ENCODE assay signal across 12 cellular contexts in genomic region chr6:117494694-117495318, GRCh38. TPM values are rescaled to one million over a fixed set of nuclear protein-coding genes. Genes with fewer than 3 reads are reported as not detected.
DNase-seq lines count a peak whose midpoint lies in the region; ATAC-seq and TF ChIP-seq lines count a peak whose summit lies in the region.
"Had no signal": no experiment of that assay in that cellular context is flagged by ENCODE, and none has a peak within 500 bp of the region (broad histone marks: within the 10 kb centered on the region; RNA-seq: fewer than 3 reads in every experiment).

No MANE protein-coding gene starts in this region.

- H2AFZ ChIP-seq in GM23248: no peak overlapping the region

- no peak for DNase-seq in GM23248
- no peak for DNase-seq in brain microvascular endothelial cell
- DNase-seq in left cardiac atrium: no peak
- no peak for DNase-seq in NCI-H226
- DNase-seq: activated CD4-positive, alpha-beta T cell treated with anti-CD3 and anti-CD28 coated beads, Interleukin-2, amount 50 U/mL, for 1 hour; NCI-H1436 treated with DMSO at 0.1 percent for 48 hours; NCI-H82 had no signal

- no peaks in the 10 kb centered on the region for H3K27me3 ChIP-seq in GM23248 (replicated peaks; ENCODE audit: insufficient read depth)
- H3K27me3 ChIP-seq in brain microvascular endothelial cell (replicated peaks): no peaks in the 10 kb centered on the region
- H3K27me3 ChIP-seq in skeletal muscle satellite cell (ENCODE audit: control insufficient read depth, insufficient read depth, low read length): no peaks in the 10 kb centered on the region
- H3K27me3 ChIP-seq: neutrophil had no signal

- peak; percentile 26 to 38 for ATAC-seq in left cardiac atrium
- ATAC-seq in GM19328 (IDR thresholded peaks at IDR 0.05; ENCODE audit: unreplicated experiment): no peak
- no peak for ATAC-seq in HG03139 (IDR thresholded peaks at IDR 0.05; ENCODE audit: unreplicated experiment)
- no peak for ATAC-seq in activated CD4-positive, CD25-positive, alpha-beta regulatory T cell treated with anti-CD3 and anti-CD28 coated beads, Interleukin-2, amount 50 U/mL, for 24 hours

- peaks cover 81% of the 10 kb centered on the region for H3K79me2 ChIP-seq in GM23248 (ENCODE audit: insufficient read depth)

- H3K9me3 ChIP-seq in GM23248 (ENCODE audit: low read depth) (no peaks in the 10 kb centered on the region), skeletal muscle satellite cell (replicated peaks; ENCODE audit: low read length) (no peaks in the 10 kb centered on the region)
- H3K9me3 ChIP-seq: neutrophil had no signal

- WGBS in GM23248 (ENCODE audit: low coverage in 1 of 2, low lambda C conversion rate in 2 of 2, missing lambda C conversion rate in 2 of 2), 2 experiments: 91 to 96% methylated on average over 3 of the region's 3 CpGs

- H4K20me1 ChIP-seq in GM23248 (ENCODE audit: insufficient read depth): no peaks in the 10 kb centered on the region

- H3K4me1 ChIP-seq in GM23248 (ENCODE audit: insufficient read depth): peaks cover 75% of the 10 kb centered on the region
- peaks cover 89% of the 10 kb centered on the region for H3K4me1 ChIP-seq in skeletal muscle satellite cell (ENCODE audit: control insufficient read depth, insufficient read depth, low read length)

- intact Hi-C loops in left cardiac atrium (cut with DNase I): no loop called here

- H3K4me3 ChIP-seq in GM23248 (no peak overlapping the region), brain microvascular endothelial cell (ENCODE audit: low read depth, low read length) (no peak overlapping the region), skeletal muscle satellite cell (ENCODE audit: low read length) (peak overlapping the region; percentile 9)

- TF ChIP-seq CTCF in brain microvascular endothelial cell (IDR thresholded peaks at IDR 0.05; ENCODE audit: low read depth, low read length, missing control alignments): no peak

- H3K27ac ChIP-seq in GM23248 (peak overlapping the region; percentile 93), brain microvascular endothelial cell (peak overlapping the region; percentile 91)
- H3K27ac ChIP-seq: neutrophil had no signal

- H3K4me2 ChIP-seq in GM23248 (ENCODE audit: unreplicated experiment) (peak overlapping the region; percentile 67), skeletal muscle satellite cell (ENCODE audit: low read length) (peak overlapping the region; percentile 71)

- H3F3A ChIP-seq in GM23248 (ENCODE audit: insufficient read depth): peaks cover 63% of the 10 kb centered on the region

- H3K9ac ChIP-seq in GM23248 (peak overlapping the region; percentile 70; the same call in 1 of the 2 replicates), skeletal muscle satellite cell (ENCODE audit: low read depth, low read length) (peak overlapping the region; percentile 79)

- in situ Hi-C loops in GM23248 (cut with MboI) (no loop called here), brain microvascular endothelial cell (cut with HindIII; ENCODE audit: low pct_ligation_motif_present, low sequenced_read_pairs) (no loop called here)

- no peaks in the 10 kb centered on the region for H3K9me2 ChIP-seq in GM23248 (ENCODE audit: insufficient read depth)

- H3K36me3 ChIP-seq in GM23248 (ENCODE audit: low read depth): no peaks in the 10 kb centered on the region
- H3K36me3 ChIP-seq in brain microvascular endothelial cell (replicated peaks): no peaks in the 10 kb centered on the region
- peaks cover 6% of the 10 kb centered on the region for H3K36me3 ChIP-seq in skeletal muscle satellite cell (ENCODE audit: insufficient read depth, low read length)
- H3K36me3 ChIP-seq: neutrophil had no signal

RNA-seq across cellular contexts. Expression of gene DCBLD1, which starts 12.3 kb away (rescaled TPM):
- total RNA-seq in GM23248 (2014; rRNA removed; shearing (Covaris generic)): 38.4 and 52.0 TPM in 2 replicates
- polyA plus RNA-seq in GM23248 (2016; fragmentation: Nextera tagmentation; extraction: Ambion mirVana): 24.0 and 25.1 TPM in 2 replicates
- total RNA-seq in left cardiac atrium: 1 to 10 TPM; 4.1 to 8.2 TPM
- total RNA-seq in skeletal muscle satellite cell (2012; rRNA removed): 24.2 and 30.2 TPM in 2 replicates

Comparison
In these comparisons a context has a peak if more than half of its experiments do, and no peak if none do; other contexts are left out.
1. ATAC-seq: peak in left cardiac atrium (2 of 2); none in GM19328 (single experiment), HG03139 (single experiment) and activated CD4-positive, CD25-positive, alpha-beta regulatory T cell treated with anti-CD3 and anti-CD28 coated beads, Interleukin-2, amount 50 U/mL, for 24 hours (0 of 2).